In the genomic region with DNA sequence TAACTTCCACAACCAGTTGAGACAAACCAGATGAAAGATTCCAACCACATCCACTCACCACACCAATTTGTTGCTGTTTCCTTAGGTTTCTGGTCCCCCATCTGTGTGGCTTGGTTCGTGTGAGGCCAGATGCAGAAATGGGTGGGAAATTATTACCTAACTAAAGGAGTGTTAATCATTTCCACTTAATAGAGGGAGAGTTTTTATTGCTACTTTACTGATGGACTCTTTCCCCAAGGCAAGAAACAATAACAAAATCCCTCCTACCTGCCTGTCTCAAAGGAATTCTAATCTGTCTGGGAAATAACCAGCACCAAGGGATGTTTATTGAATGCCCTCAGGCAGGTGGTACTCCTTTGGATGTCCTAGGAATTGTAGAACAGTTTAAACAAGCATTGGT, we compare ENCODE assay signal across 33 cellular contexts.
DNase-seq lines count a peak whose midpoint lies in the region; ATAC-seq lines count a peak whose summit lies in the region.
"Had no signal": no experiment of that assay in that cellular context is flagged by ENCODE, and none has a peak within 500 bp of the region (broad histone marks: within the 10 kb centered on the region; RNA-seq: fewer than 3 reads in every experiment).

No MANE protein-coding gene starts in this region.

- H3K14ac ChIP-seq in mesenchymal stem cell (ENCODE audit: low read length in 2 of 2), result no peak overlapping the region

- no peaks in the 10 kb centered on the region for H3K9me3 ChIP-seq in endocrine pancreas (ENCODE audit: control insufficient read depth, low read length)
- H3K9me3 ChIP-seq in mesenchymal stem cell (ENCODE audit: control insufficient read depth, low read length), result no peaks in the 10 kb centered on the region
- H3K9me3 ChIP-seq: heart right ventricle, transverse colon had no signal

- DNase-seq in NCI-H1417 (lab: John Stamatoyannopoulos, UW), result peak in 2 of 3 experiments; percentile 11 to 58
- DNase-seq in NCI-H1417 treated with DMSO at 0.1 percent for 48 hours (lab: John Stamatoyannopoulos, UW), result no peak
- DNase-seq in mesenchymal stem cell, result peak; percentile 11
- no peak for DNase-seq in hippocampal formation (lab: John Stamatoyannopoulos, UW)
- no peak for DNase-seq in Ammon's horn (ENCODE audit: low spot score)
- DNase-seq in pons (ENCODE audit: low spot score), result no peak
- DNase-seq: activated CD4-positive, alpha-beta T cell treated with anti-CD3 and anti-CD28 coated beads, Interleukin-2, amount 50 U/mL, for 48 hours; activated naive CD4-positive, alpha-beta T cell; activated naive CD8-positive, alpha-beta T cell treated with anti-CD3 and anti-CD28 coated beads, Interleukin-2, amount 50 U/mL, for 24 hours; activated T-cell treated with anti-CD3 and anti-CD28 coated beads, Interleukin-2, amount 50 U/mL, for 72 hours; caudate nucleus; CD4-positive, CD25-positive, alpha-beta regulatory T cell; effector memory CD4-positive, alpha-beta T cell; foreskin fibroblast; heart right ventricle; Karpas-422; NCI-H2107; NCI-H345; posterior cingulate gyrus; SHP77; stimulated activated CD4-positive, alpha-beta T cell treated with anti-CD3 and anti-CD28 coated beads, Interleukin-4, amount 100 ng/mL, for 24 hours; T-helper 2 cell; transverse colon had no signal

- no peak for ATAC-seq in HG02970 (IDR thresholded peaks at IDR 0.05; ENCODE audit: low FRiP score, unreplicated experiment)
- ATAC-seq: activated CD4-positive, CD25-positive, alpha-beta regulatory T cell treated with anti-CD3 and anti-CD28 coated beads, Interleukin-2, amount 50 U/mL, for 24 hours; activated naive CD8-positive, alpha-beta T cell treated with anti-CD3 and anti-CD28 coated beads, Interleukin-2, amount 50 U/mL, for 24 hours; activated T-cell treated with anti-CD3 and anti-CD28 coated beads, Interleukin-2, amount 50 U/mL, for 72 hours; esophagus mucosa; heart right ventricle; HepG2; Panc1; sciatic nerve had no signal

- H3K36me3 ChIP-seq in endocrine pancreas (ENCODE audit: control insufficient read depth, insufficient read depth, low read length) (no peaks in the 10 kb centered on the region), mesenchymal stem cell (ENCODE audit: control insufficient read depth in 1 of 2, insufficient read depth in 2 of 2, low read depth in 1 of 2, low read length in 2 of 2) (no peaks in the 10 kb centered on the region)
- H3K36me3 ChIP-seq: heart right ventricle, transverse colon had no signal

- peak overlapping the region; percentile 51 for H2AK5ac ChIP-seq in mesenchymal stem cell (ENCODE audit: low read length, severe bottlenecking)

- peak overlapping the region; percentile 53 for H3K4me2 ChIP-seq in mesenchymal stem cell (ENCODE audit: low read length, poor library complexity, severe bottlenecking)

- no peak overlapping the region for H3K4ac ChIP-seq in mesenchymal stem cell (ENCODE audit: low read depth in 1 of 2, low read length in 2 of 2)

- H3K79me1 ChIP-seq in mesenchymal stem cell (replicated peaks; ENCODE audit: low read length, poor library complexity, severe bottlenecking), result no peaks in the 10 kb centered on the region

- H3K27me3 ChIP-seq in endocrine pancreas (ENCODE audit: control insufficient read depth, insufficient read depth, low read length), result no peaks in the 10 kb centered on the region
- H3K27me3 ChIP-seq in mesenchymal stem cell (ENCODE audit: control insufficient read depth in 1 of 2, insufficient read depth in 1 of 2, low read length in 2 of 2), result no peaks in the 10 kb centered on the region
- H3K27me3 ChIP-seq: heart right ventricle, transverse colon had no signal

- H4K91ac ChIP-seq in mesenchymal stem cell (ENCODE audit: low read length), result no peak overlapping the region

- H3K27ac ChIP-seq in mesenchymal stem cell (ENCODE audit: low read length, poor library complexity, severe bottlenecking), result peak overlapping the region; percentile 91
- H3K27ac ChIP-seq: 22Rv1, coronary artery, heart right ventricle, transverse colon had no signal

- H2BK15ac ChIP-seq in mesenchymal stem cell (ENCODE audit: low read depth, poor library complexity, severe bottlenecking), result no peak overlapping the region

- H3K18ac ChIP-seq in mesenchymal stem cell (ENCODE audit: low read depth in 1 of 2, low read length in 2 of 2), result no peak overlapping the region

- H3K9ac ChIP-seq in endocrine pancreas (ENCODE audit: control insufficient read depth, insufficient read depth, low read length) (no peak overlapping the region), mesenchymal stem cell (ENCODE audit: low read length) (no peak overlapping the region)

- H2AFZ ChIP-seq in mesenchymal stem cell (ENCODE audit: low read depth, low read length), result no peak overlapping the region

- no peak overlapping the region for H2BK120ac ChIP-seq in mesenchymal stem cell (ENCODE audit: low read depth, low read length)

- H3K4me1 ChIP-seq in endocrine pancreas (ENCODE audit: control insufficient read depth, insufficient read depth, low read length) (peaks cover 5% of the 10 kb centered on the region), mesenchymal stem cell (ENCODE audit: control insufficient read depth, insufficient read depth, low read depth, low read length) (peaks cover 3% of the 10 kb centered on the region)
- H3K4me1 ChIP-seq: heart right ventricle, transverse colon had no signal

- no peak overlapping the region for H4K8ac ChIP-seq in mesenchymal stem cell (ENCODE audit: low read length)

- H3K4me3 ChIP-seq in endocrine pancreas (ENCODE audit: control insufficient read depth, insufficient read depth, low read length), result peak overlapping the region; percentile 62
- H3K4me3 ChIP-seq in mesenchymal stem cell (ENCODE audit: insufficient read depth in 1 of 2, low read depth in 1 of 2, low read length in 2 of 2), result no peak overlapping the region
- H3K4me3 ChIP-seq: coronary artery, GM12878, heart right ventricle, transverse colon had no signal

- no peak overlapping the region for H2BK12ac ChIP-seq in mesenchymal stem cell (ENCODE audit: low read length in 2 of 2)

- no CpG with 5 or more reads among the region's 1 CpG for WGBS in mesenchymal stem cell

- no peak overlapping the region for H2BK5ac ChIP-seq in mesenchymal stem cell (ENCODE audit: low read depth, low read length, poor library complexity, severe bottlenecking)

- H3K23ac ChIP-seq in mesenchymal stem cell (ENCODE audit: low read length in 2 of 2), result no peak overlapping the region

Comparison
In these comparisons a context has a peak if more than half of its experiments do, and no peak if none do; other contexts are left out.
1. DNase-seq: peak in NCI-H1417 (2 of 3) and mesenchymal stem cell (single experiment); none in NCI-H1417 treated with DMSO at 0.1 percent for 48 hours (single experiment), hippocampal formation (0 of 2), Ammon's horn (single experiment) and pons (single experiment).